In the genomic region with DNA sequence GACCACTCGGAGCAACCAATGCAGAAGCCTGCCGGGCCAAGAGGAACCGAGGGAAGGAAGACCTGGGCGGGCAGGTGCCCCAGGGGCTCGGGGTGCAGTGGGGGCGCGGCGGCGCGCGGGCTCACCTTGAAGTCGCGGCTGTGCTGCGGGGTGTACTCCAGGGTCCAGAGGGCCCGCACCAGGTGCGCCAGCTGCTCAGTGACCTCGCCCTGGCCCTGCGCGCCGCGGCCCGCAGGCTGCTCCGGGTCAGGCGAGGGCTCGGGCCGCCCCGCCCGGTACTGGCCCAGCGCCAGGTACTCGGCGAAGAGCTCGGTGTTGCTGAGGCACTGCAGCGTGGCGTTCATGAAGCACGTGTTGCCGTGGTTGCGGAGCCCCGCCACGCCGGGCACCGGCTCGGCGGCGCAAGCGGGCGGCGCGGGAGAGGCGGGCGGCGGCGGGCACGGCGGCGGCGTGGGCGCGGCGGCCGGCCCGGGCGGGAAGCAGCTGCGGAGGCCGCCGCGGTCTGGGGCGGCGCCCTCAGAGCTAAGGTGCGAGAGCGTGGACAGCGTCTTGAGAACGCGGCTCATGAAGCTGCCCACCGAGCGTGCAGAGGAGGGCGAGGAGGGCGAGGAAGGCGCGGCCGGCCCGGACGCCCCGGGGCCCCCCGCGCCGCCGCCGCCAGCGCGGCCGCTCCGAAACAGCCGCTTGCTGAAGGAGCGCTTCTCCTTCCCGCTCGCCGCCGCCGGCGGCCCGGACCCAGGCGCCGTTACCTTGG, we compare ENCODE assay signal across 8 cellular contexts. TPM values are rescaled to one million over a fixed set of nuclear protein-coding genes. Genes with fewer than 3 reads are reported as not detected.
DNase-seq lines count a peak whose midpoint lies in the region; ATAC-seq and TF ChIP-seq lines count a peak whose summit lies in the region.

No MANE protein-coding gene starts in this region.

- no peaks in the 10 kb centered on the region for H4K20me1 ChIP-seq in OCI-LY1 (ENCODE audit: insufficient read depth, low read length)

- peak overlapping the region; percentile 96 for H3K27ac Mint-ChIP-seq in activated T-helper 1 cell treated with anti-CD3 and anti-CD28 coated beads, Interleukin-12 subunit alpha, Interleukin-12 subunit beta, Interleukin-2, Interleukin-4 antibody, amounts not matched to agents 30 ng/mL and 10 ng/mL and 1 ng/mL, durations not matched to agents 14 hours and 24 hours and 36 hours
- peak overlapping the region; percentile 18 to 77 for H3K27ac Mint-ChIP-seq in natural killer cell treated with Interleukin-12 subunit alpha and Interleukin-12 subunit beta and Interleukin-15 and Interleukin-18, amount 100 ng/mL, for 72 hours

- H3K9me3 Mint-ChIP-seq in activated T-helper 1 cell treated with anti-CD3 and anti-CD28 coated beads, Interleukin-12 subunit alpha, Interleukin-12 subunit beta, Interleukin-2, Interleukin-4 antibody, amounts not matched to agents 30 ng/mL and 10 ng/mL and 1 ng/mL, durations not matched to agents 14 hours and 24 hours and 36 hours = no peaks in the 10 kb centered on the region
- no peaks in the 10 kb centered on the region for H3K9me3 Mint-ChIP-seq in natural killer cell treated with Interleukin-12 subunit alpha and Interleukin-12 subunit beta and Interleukin-15 and Interleukin-18, amount 100 ng/mL, for 72 hours

- TF ChIP-seq CTCF in OCI-LY1 (IDR thresholded peaks at IDR 0.05; ENCODE audit: low read length) (no peak), fibroblast of mammary gland (conservative IDR thresholded peaks at IDR 0.05; ENCODE audit: control insufficient read depth, insufficient read depth, low read depth, low read length) (no peak), stomach (IDR thresholded peaks at IDR 0.05) (no peak)

- peaks cover 31% of the 10 kb centered on the region for H3K4me1 Mint-ChIP-seq in activated T-helper 1 cell treated with anti-CD3 and anti-CD28 coated beads, Interleukin-12 subunit alpha, Interleukin-12 subunit beta, Interleukin-2, Interleukin-4 antibody, amounts not matched to agents 30 ng/mL and 10 ng/mL and 1 ng/mL, durations not matched to agents 14 hours and 24 hours and 36 hours (ENCODE audit: low read depth)
- H3K4me1 Mint-ChIP-seq in natural killer cell treated with Interleukin-12 subunit alpha and Interleukin-12 subunit beta and Interleukin-15 and Interleukin-18, amount 100 ng/mL, for 72 hours (ENCODE audit: low read depth in 2 of 2) = peaks cover 16 to 20% of the 10 kb centered on the region in 2 donors

- no peak for TF ChIP-seq EP300 in stomach (IDR thresholded peaks at IDR 0.05)

- H2AFZ ChIP-seq in OCI-LY1 (ENCODE audit: low read length) = no peak overlapping the region

- no peaks in the 10 kb centered on the region for H3K36me3 Mint-ChIP-seq in activated T-helper 1 cell treated with anti-CD3 and anti-CD28 coated beads, Interleukin-12 subunit alpha, Interleukin-12 subunit beta, Interleukin-2, Interleukin-4 antibody, amounts not matched to agents 30 ng/mL and 10 ng/mL and 1 ng/mL, durations not matched to agents 14 hours and 24 hours and 36 hours (ENCODE audit: low read depth)
- no peaks in the 10 kb centered on the region for H3K36me3 Mint-ChIP-seq in natural killer cell treated with Interleukin-12 subunit alpha and Interleukin-12 subunit beta and Interleukin-15 and Interleukin-18, amount 100 ng/mL, for 72 hours

- TF ChIP-seq POLR2A in stomach (IDR thresholded peaks at IDR 0.05) = no peak

- WGBS in stomach, 5 donors = 1 to 2% (median 1%) methylated on average over 7 to 103 of the region's 103 CpGs

- H3K27ac ChIP-seq in OCI-LY1 (ENCODE audit: low read depth, low read length, poor library complexity, severe bottlenecking) (no peak overlapping the region), stomach (peak overlapping the region; percentile 76 to 97 (median 90))

- peak overlapping the region; percentile 96 for H3K4me3 Mint-ChIP-seq in activated T-helper 1 cell treated with anti-CD3 and anti-CD28 coated beads, Interleukin-12 subunit alpha, Interleukin-12 subunit beta, Interleukin-2, Interleukin-4 antibody, amounts not matched to agents 30 ng/mL and 10 ng/mL and 1 ng/mL, durations not matched to agents 14 hours and 24 hours and 36 hours
- H3K4me3 Mint-ChIP-seq in natural killer cell treated with Interleukin-12 subunit alpha and Interleukin-12 subunit beta and Interleukin-15 and Interleukin-18, amount 100 ng/mL, for 72 hours = peak overlapping the region; percentile 96

- no peaks in the 10 kb centered on the region for H3K9me2 ChIP-seq in OCI-LY1 (ENCODE audit: low read depth, low read length)

- peaks cover 6% of the 10 kb centered on the region; the same call in 1 of the 2 replicates for H3K79me2 ChIP-seq in OCI-LY1 (ENCODE audit: insufficient read depth, low read length)

- H3K4me3 ChIP-seq in OCI-LY1 (ENCODE audit: low read depth, low read length, poor library complexity, severe bottlenecking) (peak overlapping the region; percentile 64), fibroblast of mammary gland (ENCODE audit: control insufficient read depth, low read depth, low read length) (peak overlapping the region; percentile 78), stomach (peak overlapping the region; percentile 70 to 88 (median 80))

- H3K4me1 ChIP-seq in OCI-LY1 (ENCODE audit: insufficient read depth, low read length, severe bottlenecking) (peaks cover 17% of the 10 kb centered on the region), stomach (peaks cover 13 to 46% (median 27%) of the 10 kb centered on the region in 4 donors)

- peak overlapping the region; percentile 84 for H3K4me2 ChIP-seq in OCI-LY1 (ENCODE audit: low read length)

- intact Hi-C loops in activated T-helper 1 cell treated with anti-CD3 and anti-CD28 coated beads, Interleukin-12 subunit alpha, Interleukin-12 subunit beta, Interleukin-2, Interleukin-4 antibody, amounts not matched to agents 30 ng/mL and 10 ng/mL and 1 ng/mL, durations not matched to agents 14 hours and 24 hours and 36 hours (cut with micrococcal nuclease) = loop anchor here (1.0 to 5.0 kb wide), 4 partner anchors 52 to 1551 kb away; partner anchors contain the start of genes COG7, EARS2, METTL9 and UBFD1
- intact Hi-C loops in stomach (cut with DNase I; ENCODE audit: low total_unique reads) = no loop called here

- no peaks in the 10 kb centered on the region for H3F3A ChIP-seq in OCI-LY1 (ENCODE audit: insufficient read depth, low read length)

- H3K36me3 ChIP-seq in OCI-LY1 (ENCODE audit: insufficient read depth, low read length) (no peaks in the 10 kb centered on the region), stomach (no peaks in the 10 kb centered on the region)

- ATAC-seq in GM18858 (IDR thresholded peaks at IDR 0.05; ENCODE audit: unreplicated experiment) = peak; percentile 25
- ATAC-seq in HG03064 (IDR thresholded peaks at IDR 0.05; ENCODE audit: low read depth, unreplicated experiment) = peak; percentile 41
- ATAC-seq in natural killer cell treated with Interleukin-12 subunit alpha and Interleukin-12 subunit beta and Interleukin-15 and Interleukin-18, amount 100 ng/mL, for 72 hours = peak; percentile 65 to 71

- peak; percentile 34 for DNase-seq in 8988T
- DNase-seq in activated T-helper 1 cell treated with anti-CD3 and anti-CD28 coated beads, Interleukin-12 subunit alpha, Interleukin-12 subunit beta, Interleukin-2, Interleukin-4 antibody, amounts not matched to agents 30 ng/mL and 10 ng/mL and 1 ng/mL, durations not matched to agents 14 hours and 24 hours and 36 hours (ENCODE audit: low spot score) = peak; percentile 36
- DNase-seq in fibroblast of mammary gland (ENCODE audit: low read depth) = peak; percentile 48
- DNase-seq in natural killer cell treated with Interleukin-12 subunit alpha and Interleukin-12 subunit beta and Interleukin-15 and Interleukin-18, amount 100 ng/mL, for 72 hours (ENCODE audit: low spot score) = no peak
- peak; percentile 76 for DNase-seq in stomach

- H3K9ac ChIP-seq in OCI-LY1 (ENCODE audit: low read length) = peak overlapping the region; percentile 62

- H3K9me3 ChIP-seq in OCI-LY1 (ENCODE audit: low read length) (no peaks in the 10 kb centered on the region), stomach (no peaks in the 10 kb centered on the region)

- H3K27me3 Mint-ChIP-seq in activated T-helper 1 cell treated with anti-CD3 and anti-CD28 coated beads, Interleukin-12 subunit alpha, Interleukin-12 subunit beta, Interleukin-2, Interleukin-4 antibody, amounts not matched to agents 30 ng/mL and 10 ng/mL and 1 ng/mL, durations not matched to agents 14 hours and 24 hours and 36 hours (ENCODE audit: insufficient read depth) = peaks cover 11% of the 10 kb centered on the region
- peaks cover 0 to 3% of the 10 kb centered on the region in 2 donors for H3K27me3 Mint-ChIP-seq in natural killer cell treated with Interleukin-12 subunit alpha and Interleukin-12 subunit beta and Interleukin-15 and Interleukin-18, amount 100 ng/mL, for 72 hours

- H3K27me3 ChIP-seq in OCI-LY1 (ENCODE audit: insufficient read depth, low read length) = no peaks in the 10 kb centered on the region
- no peaks in the 10 kb centered on the region for H3K27me3 ChIP-seq in stomach

RNA-seq across cellular contexts. Expression of gene USP31, which starts 0.6 kb away (rescaled TPM):
- total RNA-seq in activated T-helper 1 cell treated with anti-CD3 and anti-CD28 coated beads, Interleukin-12 subunit alpha, Interleukin-12 subunit beta, Interleukin-2, Interleukin-4 antibody, amounts not matched to agents 30 ng/mL and 10 ng/mL and 1 ng/mL, durations not matched to agents 14 hours and 24 hours and 36 hours = 11.3 and 11.6 TPM in 2 replicates
- total RNA-seq in natural killer cell treated with Interleukin-12 subunit alpha and Interleukin-12 subunit beta and Interleukin-15 and Interleukin-18, amount 100 ng/mL, for 72 hours = 10 to 100 TPM in 1 of 2 donors, 1 to 10 TPM in 1; 5.7 to 16.6 TPM
- 10 to 100 TPM in 2 of 5 donors, 1 to 10 TPM in 3; 3.5 to 18.5 (median 9.9) TPM for total RNA-seq in stomach
- polyA plus RNA-seq in stomach = 1 to 10 TPM; 1.7 to 2.8 (median 2.5) TPM

RNA-seq across cellular contexts. Expression of gene SCNN1G, which starts 33.9 kb away (rescaled TPM):
- not detected in 2 replicates for total RNA-seq in activated T-helper 1 cell treated with anti-CD3 and anti-CD28 coated beads, Interleukin-12 subunit alpha, Interleukin-12 subunit beta, Interleukin-2, Interleukin-4 antibody, amounts not matched to agents 30 ng/mL and 10 ng/mL and 1 ng/mL, durations not matched to agents 14 hours and 24 hours and 36 hours
- total RNA-seq in natural killer cell treated with Interleukin-12 subunit alpha and Interleukin-12 subunit beta and Interleukin-15 and Interleukin-18, amount 100 ng/mL, for 72 hours = not detected
- total RNA-seq in stomach = 10 to 100 TPM in 3 of 5 donors, 1 to 10 TPM in 2; 3.2 to 20.4 (median 11.3) TPM
- 1 to 10 TPM; 3.0 to 8.4 (median 3.9) TPM for polyA plus RNA-seq in stomach
